1 cellular context compared by ENCODE assay signal in the genomic region with DNA sequence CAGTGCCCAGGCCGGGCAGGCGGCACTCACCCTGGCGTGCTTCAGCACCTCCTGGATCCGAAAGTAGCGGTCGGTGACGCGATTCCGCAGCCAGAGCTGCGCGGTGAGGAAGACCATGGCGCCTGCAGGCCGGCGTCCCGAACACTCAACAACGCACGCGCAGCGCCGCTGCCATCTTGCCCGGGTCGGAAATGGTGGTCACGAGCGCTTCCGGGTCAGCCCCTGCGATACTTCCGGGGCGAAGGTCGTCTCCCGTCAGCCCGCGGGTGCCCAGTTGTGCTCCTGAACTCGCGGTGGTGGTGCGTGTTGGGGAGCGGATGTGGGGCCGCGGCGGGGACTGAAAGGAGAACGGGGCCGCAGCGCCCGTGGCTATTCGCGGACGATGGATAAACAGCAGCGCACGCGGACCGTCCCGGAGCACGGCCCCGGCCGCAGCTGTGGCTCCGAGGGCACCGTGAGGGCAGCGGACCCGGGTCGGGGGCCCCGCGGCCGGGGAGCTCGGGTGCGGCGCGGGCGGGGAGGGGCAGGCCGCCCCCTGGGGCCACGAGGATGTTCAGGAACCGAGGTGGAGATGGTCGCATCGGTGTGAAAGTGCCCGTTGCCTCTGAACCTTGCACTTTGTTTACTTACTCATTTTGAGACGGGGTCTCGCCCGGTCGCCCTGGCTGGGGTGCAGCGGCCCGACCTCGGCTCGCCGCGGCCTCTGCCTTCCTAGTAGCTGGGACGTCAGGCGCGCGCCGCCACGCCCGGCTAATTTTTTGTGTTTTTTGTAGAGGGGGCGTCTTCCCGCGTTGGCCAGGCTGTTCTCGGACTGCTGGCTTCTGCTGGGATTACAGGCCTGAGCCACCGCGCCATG.
TF ChIP-seq lines count a peak whose summit lies in the region.

A gene (minus strand): TSS at position 193 of the 856 bp plus-strand sequence. CDS start 76 bp downstream, at position 117.

TF ChIP-seq in K562, 482 proteins besides CTCF, POLR2A, EP300 and RAD21 (continued from another document and continues in another):
- TF ChIP-seq PRPF4 (IDR thresholded peaks at IDR 0.05; ENCODE audit: insufficient read depth, low read depth, low read length, poor library complexity, severe bottlenecking) (peak; percentile 39), KDM4B (IDR thresholded peaks at IDR 0.05; ENCODE audit: borderline replicate concordance in 2 of 2, low read depth in 1 of 2) (peak in 1 of 2 experiments; percentile 100; a peak in 2 of 4 replicates), CREBBP (IDR thresholded peaks at IDR 0.05; ENCODE audit: low read depth, low read length) (no peak), ATF1 (CRISPR knock-in tag; IDR thresholded peaks at IDR 0.05) (0 out of 2 replicates have a peak, but pooled peaks have one; percentile 13), ATF1 (tag; IDR thresholded peaks at IDR 0.05) (peak; percentile 87), ILF3 (IDR thresholded peaks at IDR 0.05; ENCODE audit: borderline replicate concordance) (peak; percentile 68; the same call in 1 of the 2 replicates), POLR2B (IDR thresholded peaks at IDR 0.05; ENCODE audit: low read depth, partially characterized antibody) (peak; percentile 94), HIVEP1 (CRISPR knock-in tag; IDR thresholded peaks at IDR 0.05) (0 out of 2 replicates have a peak, but pooled peaks have one; percentile 4), MECOM (CRISPR knock-in tag; IDR thresholded peaks at IDR 0.05) (no peak), ZSCAN32 (CRISPR knock-in tag; IDR thresholded peaks at IDR 0.05) (no peak), NFATC3 (IDR thresholded peaks at IDR 0.05) (no peak), ZKSCAN3 (CRISPR knock-in tag; IDR thresholded peaks at IDR 0.05) (no peak), BDP1 (IDR thresholded peaks at IDR 0.05; ENCODE audit: insufficient read depth, insufficient read length) (no peak), TAF1 (IDR thresholded peaks at IDR 0.05; ENCODE audit: control insufficient read depth, extremely low read depth, insufficient read depth, low read length, severe bottlenecking) (peak; percentile 99), LCOR (CRISPR knock-in tag; IDR thresholded peaks at IDR 0.05) (peak; percentile 89), ZC3H11A (IDR thresholded peaks at IDR 0.05; ENCODE audit: low read depth, low read length) (peak; percentile 23; the same call in 1 of the 2 replicates), FOXK2 (conservative IDR thresholded peaks at IDR 0.05 in 1 of 2, IDR thresholded peaks at IDR 0.05 in 1 of 2; ENCODE audit: low read depth in 2 of 2) (peak; percentile 91 to 92), TBL1XR1 (IDR thresholded peaks at IDR 0.05; ENCODE audit: low read length in 2 of 2) (peak; percentile 15 to 98; a peak in 2 of 4 replicates), SMAD1 (IDR thresholded peaks at IDR 0.05; ENCODE audit: low read depth, low read length, partially characterized antibody) (peak; percentile 80), MCM7 (IDR thresholded peaks at IDR 0.05) (no peak), TAF7 (tag; IDR thresholded peaks at IDR 0.05) (peak; percentile 92), CSDE1 (IDR thresholded peaks at IDR 0.05) (peak in 1 of 2 experiments; percentile 29; a peak in 1 of 4 replicates), ZNF184 (CRISPR knock-in tag; IDR thresholded peaks at IDR 0.05) (no peak), ZNF584 (CRISPR knock-in tag; IDR thresholded peaks at IDR 0.05; ENCODE audit: low read depth) (0 out of 2 replicates have a peak, but pooled peaks have one; percentile 23)
- TF ChIP-seq, protein P1, sequence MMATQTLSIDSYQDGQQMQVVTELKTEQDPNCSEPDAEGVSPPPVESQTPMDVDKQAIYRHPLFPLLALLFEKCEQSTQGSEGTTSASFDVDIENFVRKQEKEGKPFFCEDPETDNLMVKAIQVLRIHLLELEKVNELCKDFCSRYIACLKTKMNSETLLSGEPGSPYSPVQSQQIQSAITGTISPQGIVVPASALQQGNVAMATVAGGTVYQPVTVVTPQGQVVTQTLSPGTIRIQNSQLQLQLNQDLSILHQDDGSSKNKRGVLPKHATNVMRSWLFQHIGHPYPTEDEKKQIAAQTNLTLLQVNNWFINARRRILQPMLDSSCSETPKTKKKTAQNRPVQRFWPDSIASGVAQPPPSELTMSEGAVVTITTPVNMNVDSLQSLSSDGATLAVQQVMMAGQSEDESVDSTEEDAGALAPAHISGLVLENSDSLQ (IDR thresholded peaks at IDR 0.05): peak; percentile 87
- TF ChIP-seq, protein P2, sequence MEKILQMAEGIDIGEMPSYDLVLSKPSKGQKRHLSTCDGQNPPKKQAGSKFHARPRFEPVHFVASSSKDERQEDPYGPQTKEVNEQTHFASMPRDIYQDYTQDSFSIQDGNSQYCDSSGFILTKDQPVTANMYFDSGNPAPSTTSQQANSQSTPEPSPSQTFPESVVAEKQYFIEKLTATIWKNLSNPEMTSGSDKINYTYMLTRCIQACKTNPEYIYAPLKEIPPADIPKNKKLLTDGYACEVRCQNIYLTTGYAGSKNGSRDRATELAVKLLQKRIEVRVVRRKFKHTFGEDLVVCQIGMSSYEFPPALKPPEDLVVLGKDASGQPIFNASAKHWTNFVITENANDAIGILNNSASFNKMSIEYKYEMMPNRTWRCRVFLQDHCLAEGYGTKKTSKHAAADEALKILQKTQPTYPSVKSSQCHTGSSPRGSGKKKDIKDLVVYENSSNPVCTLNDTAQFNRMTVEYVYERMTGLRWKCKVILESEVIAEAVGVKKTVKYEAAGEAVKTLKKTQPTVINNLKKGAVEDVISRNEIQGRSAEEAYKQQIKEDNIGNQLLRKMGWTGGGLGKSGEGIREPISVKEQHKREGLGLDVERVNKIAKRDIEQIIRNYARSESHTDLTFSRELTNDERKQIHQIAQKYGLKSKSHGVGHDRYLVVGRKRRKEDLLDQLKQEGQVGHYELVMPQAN (IDR thresholded peaks at IDR 0.05; ENCODE audit: borderline replicate concordance): peak; percentile 94; the same call in 1 of the 2 replicates
- TF ChIP-seq, protein P3, sequence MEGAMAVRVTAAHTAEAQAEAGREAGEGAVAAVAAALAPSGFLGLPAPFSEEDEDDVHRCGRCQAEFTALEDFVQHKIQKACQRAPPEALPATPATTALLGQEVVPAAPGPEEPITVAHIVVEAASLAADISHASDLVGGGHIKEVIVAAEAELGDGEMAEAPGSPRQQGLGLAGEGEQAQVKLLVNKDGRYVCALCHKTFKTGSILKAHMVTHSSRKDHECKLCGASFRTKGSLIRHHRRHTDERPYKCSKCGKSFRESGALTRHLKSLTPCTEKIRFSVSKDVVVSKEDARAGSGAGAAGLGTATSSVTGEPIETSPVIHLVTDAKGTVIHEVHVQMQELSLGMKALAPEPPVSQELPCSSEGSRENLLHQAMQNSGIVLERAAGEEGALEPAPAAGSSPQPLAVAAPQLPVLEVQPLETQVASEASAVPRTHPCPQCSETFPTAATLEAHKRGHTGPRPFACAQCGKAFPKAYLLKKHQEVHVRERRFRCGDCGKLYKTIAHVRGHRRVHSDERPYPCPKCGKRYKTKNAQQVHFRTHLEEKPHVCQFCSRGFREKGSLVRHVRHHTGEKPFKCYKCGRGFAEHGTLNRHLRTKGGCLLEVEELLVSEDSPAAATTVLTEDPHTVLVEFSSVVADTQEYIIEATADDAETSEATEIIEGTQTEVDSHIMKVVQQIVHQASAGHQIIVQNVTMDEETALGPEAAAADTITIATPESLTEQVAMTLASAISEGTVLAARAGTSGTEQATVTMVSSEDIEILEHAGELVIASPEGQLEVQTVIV (CRISPR knock-in tag; IDR thresholded peaks at IDR 0.05; ENCODE audit: borderline replicate concordance): no peak
- TF ChIP-seq, protein P4, sequence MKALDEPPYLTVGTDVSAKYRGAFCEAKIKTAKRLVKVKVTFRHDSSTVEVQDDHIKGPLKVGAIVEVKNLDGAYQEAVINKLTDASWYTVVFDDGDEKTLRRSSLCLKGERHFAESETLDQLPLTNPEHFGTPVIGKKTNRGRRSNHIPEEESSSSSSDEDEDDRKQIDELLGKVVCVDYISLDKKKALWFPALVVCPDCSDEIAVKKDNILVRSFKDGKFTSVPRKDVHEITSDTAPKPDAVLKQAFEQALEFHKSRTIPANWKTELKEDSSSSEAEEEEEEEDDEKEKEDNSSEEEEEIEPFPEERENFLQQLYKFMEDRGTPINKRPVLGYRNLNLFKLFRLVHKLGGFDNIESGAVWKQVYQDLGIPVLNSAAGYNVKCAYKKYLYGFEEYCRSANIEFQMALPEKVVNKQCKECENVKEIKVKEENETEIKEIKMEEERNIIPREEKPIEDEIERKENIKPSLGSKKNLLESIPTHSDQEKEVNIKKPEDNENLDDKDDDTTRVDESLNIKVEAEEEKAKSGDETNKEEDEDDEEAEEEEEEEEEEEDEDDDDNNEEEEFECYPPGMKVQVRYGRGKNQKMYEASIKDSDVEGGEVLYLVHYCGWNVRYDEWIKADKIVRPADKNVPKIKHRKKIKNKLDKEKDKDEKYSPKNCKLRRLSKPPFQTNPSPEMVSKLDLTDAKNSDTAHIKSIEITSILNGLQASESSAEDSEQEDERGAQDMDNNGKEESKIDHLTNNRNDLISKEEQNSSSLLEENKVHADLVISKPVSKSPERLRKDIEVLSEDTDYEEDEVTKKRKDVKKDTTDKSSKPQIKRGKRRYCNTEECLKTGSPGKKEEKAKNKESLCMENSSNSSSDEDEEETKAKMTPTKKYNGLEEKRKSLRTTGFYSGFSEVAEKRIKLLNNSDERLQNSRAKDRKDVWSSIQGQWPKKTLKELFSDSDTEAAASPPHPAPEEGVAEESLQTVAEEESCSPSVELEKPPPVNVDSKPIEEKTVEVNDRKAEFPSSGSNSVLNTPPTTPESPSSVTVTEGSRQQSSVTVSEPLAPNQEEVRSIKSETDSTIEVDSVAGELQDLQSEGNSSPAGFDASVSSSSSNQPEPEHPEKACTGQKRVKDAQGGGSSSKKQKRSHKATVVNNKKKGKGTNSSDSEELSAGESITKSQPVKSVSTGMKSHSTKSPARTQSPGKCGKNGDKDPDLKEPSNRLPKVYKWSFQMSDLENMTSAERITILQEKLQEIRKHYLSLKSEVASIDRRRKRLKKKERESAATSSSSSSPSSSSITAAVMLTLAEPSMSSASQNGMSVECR (CRISPR knock-in tag; IDR thresholded peaks at IDR 0.05): peak; percentile 98
- TF ChIP-seq, protein P5, sequence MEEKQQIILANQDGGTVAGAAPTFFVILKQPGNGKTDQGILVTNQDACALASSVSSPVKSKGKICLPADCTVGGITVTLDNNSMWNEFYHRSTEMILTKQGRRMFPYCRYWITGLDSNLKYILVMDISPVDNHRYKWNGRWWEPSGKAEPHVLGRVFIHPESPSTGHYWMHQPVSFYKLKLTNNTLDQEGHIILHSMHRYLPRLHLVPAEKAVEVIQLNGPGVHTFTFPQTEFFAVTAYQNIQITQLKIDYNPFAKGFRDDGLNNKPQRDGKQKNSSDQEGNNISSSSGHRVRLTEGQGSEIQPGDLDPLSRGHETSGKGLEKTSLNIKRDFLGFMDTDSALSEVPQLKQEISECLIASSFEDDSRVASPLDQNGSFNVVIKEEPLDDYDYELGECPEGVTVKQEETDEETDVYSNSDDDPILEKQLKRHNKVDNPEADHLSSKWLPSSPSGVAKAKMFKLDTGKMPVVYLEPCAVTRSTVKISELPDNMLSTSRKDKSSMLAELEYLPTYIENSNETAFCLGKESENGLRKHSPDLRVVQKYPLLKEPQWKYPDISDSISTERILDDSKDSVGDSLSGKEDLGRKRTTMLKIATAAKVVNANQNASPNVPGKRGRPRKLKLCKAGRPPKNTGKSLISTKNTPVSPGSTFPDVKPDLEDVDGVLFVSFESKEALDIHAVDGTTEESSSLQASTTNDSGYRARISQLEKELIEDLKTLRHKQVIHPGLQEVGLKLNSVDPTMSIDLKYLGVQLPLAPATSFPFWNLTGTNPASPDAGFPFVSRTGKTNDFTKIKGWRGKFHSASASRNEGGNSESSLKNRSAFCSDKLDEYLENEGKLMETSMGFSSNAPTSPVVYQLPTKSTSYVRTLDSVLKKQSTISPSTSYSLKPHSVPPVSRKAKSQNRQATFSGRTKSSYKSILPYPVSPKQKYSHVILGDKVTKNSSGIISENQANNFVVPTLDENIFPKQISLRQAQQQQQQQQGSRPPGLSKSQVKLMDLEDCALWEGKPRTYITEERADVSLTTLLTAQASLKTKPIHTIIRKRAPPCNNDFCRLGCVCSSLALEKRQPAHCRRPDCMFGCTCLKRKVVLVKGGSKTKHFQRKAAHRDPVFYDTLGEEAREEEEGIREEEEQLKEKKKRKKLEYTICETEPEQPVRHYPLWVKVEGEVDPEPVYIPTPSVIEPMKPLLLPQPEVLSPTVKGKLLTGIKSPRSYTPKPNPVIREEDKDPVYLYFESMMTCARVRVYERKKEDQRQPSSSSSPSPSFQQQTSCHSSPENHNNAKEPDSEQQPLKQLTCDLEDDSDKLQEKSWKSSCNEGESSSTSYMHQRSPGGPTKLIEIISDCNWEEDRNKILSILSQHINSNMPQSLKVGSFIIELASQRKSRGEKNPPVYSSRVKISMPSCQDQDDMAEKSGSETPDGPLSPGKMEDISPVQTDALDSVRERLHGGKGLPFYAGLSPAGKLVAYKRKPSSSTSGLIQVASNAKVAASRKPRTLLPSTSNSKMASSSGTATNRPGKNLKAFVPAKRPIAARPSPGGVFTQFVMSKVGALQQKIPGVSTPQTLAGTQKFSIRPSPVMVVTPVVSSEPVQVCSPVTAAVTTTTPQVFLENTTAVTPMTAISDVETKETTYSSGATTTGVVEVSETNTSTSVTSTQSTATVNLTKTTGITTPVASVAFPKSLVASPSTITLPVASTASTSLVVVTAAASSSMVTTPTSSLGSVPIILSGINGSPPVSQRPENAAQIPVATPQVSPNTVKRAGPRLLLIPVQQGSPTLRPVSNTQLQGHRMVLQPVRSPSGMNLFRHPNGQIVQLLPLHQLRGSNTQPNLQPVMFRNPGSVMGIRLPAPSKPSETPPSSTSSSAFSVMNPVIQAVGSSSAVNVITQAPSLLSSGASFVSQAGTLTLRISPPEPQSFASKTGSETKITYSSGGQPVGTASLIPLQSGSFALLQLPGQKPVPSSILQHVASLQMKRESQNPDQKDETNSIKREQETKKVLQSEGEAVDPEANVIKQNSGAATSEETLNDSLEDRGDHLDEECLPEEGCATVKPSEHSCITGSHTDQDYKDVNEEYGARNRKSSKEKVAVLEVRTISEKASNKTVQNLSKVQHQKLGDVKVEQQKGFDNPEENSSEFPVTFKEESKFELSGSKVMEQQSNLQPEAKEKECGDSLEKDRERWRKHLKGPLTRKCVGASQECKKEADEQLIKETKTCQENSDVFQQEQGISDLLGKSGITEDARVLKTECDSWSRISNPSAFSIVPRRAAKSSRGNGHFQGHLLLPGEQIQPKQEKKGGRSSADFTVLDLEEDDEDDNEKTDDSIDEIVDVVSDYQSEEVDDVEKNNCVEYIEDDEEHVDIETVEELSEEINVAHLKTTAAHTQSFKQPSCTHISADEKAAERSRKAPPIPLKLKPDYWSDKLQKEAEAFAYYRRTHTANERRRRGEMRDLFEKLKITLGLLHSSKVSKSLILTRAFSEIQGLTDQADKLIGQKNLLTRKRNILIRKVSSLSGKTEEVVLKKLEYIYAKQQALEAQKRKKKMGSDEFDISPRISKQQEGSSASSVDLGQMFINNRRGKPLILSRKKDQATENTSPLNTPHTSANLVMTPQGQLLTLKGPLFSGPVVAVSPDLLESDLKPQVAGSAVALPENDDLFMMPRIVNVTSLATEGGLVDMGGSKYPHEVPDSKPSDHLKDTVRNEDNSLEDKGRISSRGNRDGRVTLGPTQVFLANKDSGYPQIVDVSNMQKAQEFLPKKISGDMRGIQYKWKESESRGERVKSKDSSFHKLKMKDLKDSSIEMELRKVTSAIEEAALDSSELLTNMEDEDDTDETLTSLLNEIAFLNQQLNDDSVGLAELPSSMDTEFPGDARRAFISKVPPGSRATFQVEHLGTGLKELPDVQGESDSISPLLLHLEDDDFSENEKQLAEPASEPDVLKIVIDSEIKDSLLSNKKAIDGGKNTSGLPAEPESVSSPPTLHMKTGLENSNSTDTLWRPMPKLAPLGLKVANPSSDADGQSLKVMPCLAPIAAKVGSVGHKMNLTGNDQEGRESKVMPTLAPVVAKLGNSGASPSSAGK (IDR thresholded peaks at IDR 0.05): peak; percentile 50
